ENCODE assay signal across 1 cellular context in the genomic region with DNA sequence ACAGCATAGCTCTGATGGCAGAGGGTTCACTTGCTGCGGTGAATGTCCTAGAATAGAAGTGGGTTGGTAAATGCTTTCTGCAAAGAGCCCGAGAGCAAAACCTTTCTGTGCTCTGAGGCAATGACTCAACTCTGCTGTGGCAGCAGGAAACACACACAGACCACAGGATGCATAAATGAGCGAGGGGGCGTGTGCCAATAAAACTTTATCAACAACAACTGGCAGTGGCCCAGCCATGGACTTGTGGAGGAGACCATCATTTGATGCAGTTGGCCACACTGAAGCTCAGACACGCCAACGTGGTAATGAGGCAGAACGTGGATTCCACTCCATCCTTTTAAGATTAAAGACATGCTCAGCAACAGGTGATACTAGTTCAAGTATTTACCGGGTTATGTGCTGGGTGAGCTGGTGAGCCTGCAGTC.
TF ChIP-seq lines count a peak whose summit lies in the region.

No MANE protein-coding gene starts in this region.

TF ChIP-seq in GM12878, 131 proteins besides CTCF, POLR2A, EP300 and RAD21 (continued from another document and continues in another):
- TF ChIP-seq, protein P1, sequence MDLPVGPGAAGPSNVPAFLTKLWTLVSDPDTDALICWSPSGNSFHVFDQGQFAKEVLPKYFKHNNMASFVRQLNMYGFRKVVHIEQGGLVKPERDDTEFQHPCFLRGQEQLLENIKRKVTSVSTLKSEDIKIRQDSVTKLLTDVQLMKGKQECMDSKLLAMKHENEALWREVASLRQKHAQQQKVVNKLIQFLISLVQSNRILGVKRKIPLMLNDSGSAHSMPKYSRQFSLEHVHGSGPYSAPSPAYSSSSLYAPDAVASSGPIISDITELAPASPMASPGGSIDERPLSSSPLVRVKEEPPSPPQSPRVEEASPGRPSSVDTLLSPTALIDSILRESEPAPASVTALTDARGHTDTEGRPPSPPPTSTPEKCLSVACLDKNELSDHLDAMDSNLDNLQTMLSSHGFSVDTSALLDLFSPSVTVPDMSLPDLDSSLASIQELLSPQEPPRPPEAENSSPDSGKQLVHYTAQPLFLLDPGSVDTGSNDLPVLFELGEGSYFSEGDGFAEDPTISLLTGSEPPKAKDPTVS (IDR thresholded peaks at IDR 0.05; ENCODE audit: low read depth, low read length): no peak
- TF ChIP-seq ZBED1 (IDR thresholded peaks at IDR 0.05; ENCODE audit: borderline replicate concordance) (peak; percentile 90; the same call in 1 of the 2 replicates), HDAC6 (IDR thresholded peaks at IDR 0.05; ENCODE audit: unreplicated experiment) (no peak), NR2C2 (IDR thresholded peaks at IDR 0.05; ENCODE audit: borderline replicate concordance, control insufficient read depth, insufficient read length, low read depth) (no peak), SIN3A (IDR thresholded peaks at IDR 0.05; ENCODE audit: low read depth, low read length) (peak; percentile 62; the same call in 1 of the 2 replicates), IKZF2 (IDR thresholded peaks at IDR 0.05) (peak; percentile 93 to 96), GABPA (IDR thresholded peaks at IDR 0.05; ENCODE audit: low read depth) (peak; percentile 61; the same call in 1 of the 2 replicates), KAT2A (conservative IDR thresholded peaks at IDR 0.05; ENCODE audit: control insufficient read depth, low read depth, low read length) (no peak), CHD4 (IDR thresholded peaks at IDR 0.05) (no peak), SUZ12 (IDR thresholded peaks at IDR 0.05; ENCODE audit: unreplicated experiment) (no peak), NR2C1 (IDR thresholded peaks at IDR 0.05) (0 out of 2 replicates have a peak, but pooled peaks have one; percentile 52), PAX5 (IDR thresholded peaks at IDR 0.05; ENCODE audit: borderline replicate concordance, low read depth, low read length) (peak; percentile 94), SREBF1 (IDR thresholded peaks at IDR 0.05; ENCODE audit: low read length) (no peak), MEF2B (IDR thresholded peaks at IDR 0.05; ENCODE audit: partially characterized antibody, poor library complexity, severe bottlenecking) (peak; percentile 96), CBFB (IDR thresholded peaks at IDR 0.05; ENCODE audit: low read depth) (peak; percentile 98), TCF12 (IDR thresholded peaks at IDR 0.05; ENCODE audit: low read depth, low read length) (peak; percentile 94), SMC3 (IDR thresholded peaks at IDR 0.05; ENCODE audit: borderline replicate concordance, low read length) (peak; percentile 31; the same call in 1 of the 2 replicates), POLR2AphosphoS5 (IDR thresholded peaks at IDR 0.05; ENCODE audit: low read length) (peak; percentile 88), BRCA1 (IDR thresholded peaks at IDR 0.05; ENCODE audit: low read depth, low read length) (no peak), CREM (IDR thresholded peaks at IDR 0.05; ENCODE audit: low read depth) (peak; percentile 93), STAT1 (conservative IDR thresholded peaks at IDR 0.05) (peak; percentile 15; the same call in 1 of the 2 replicates), NR2F1 (conservative IDR thresholded peaks at IDR 0.05) (peak; percentile 85), RFX5 (IDR thresholded peaks at IDR 0.05; ENCODE audit: low read depth, low read length) (peak; percentile 70; the same call in 1 of the 2 replicates), EGR1 (IDR thresholded peaks at IDR 0.05; ENCODE audit: borderline replicate concordance in 1 of 2, low read depth in 2 of 2, low read length in 2 of 2) (peak; percentile 51 to 99), RAD51 (IDR thresholded peaks at IDR 0.05) (peak; percentile 57; the same call in 1 of the 2 replicates), SUPT20H (IDR thresholded peaks at IDR 0.05; ENCODE audit: borderline replicate concordance, control insufficient read depth, low read depth, low read length) (no peak), DPF2 (IDR thresholded peaks at IDR 0.05) (peak; percentile 92), SPI1 (IDR thresholded peaks at IDR 0.05; ENCODE audit: borderline replicate concordance, insufficient read depth, low read depth, low read length) (no peak), STAT3 (IDR thresholded peaks at IDR 0.05; ENCODE audit: low read depth, low read length) (peak; percentile 80; the same call in 1 of the 2 replicates), BHLHE40 (IDR thresholded peaks at IDR 0.05; ENCODE audit: borderline replicate concordance in 1 of 2, low read depth in 2 of 2, low read length in 1 of 2) (peak; percentile 86 to 87), CHD1 (IDR thresholded peaks at IDR 0.05; ENCODE audit: low read depth, low read length) (no peak), SMAD5 (IDR thresholded peaks at IDR 0.05; ENCODE audit: low read depth) (no peak), ZZZ3 (IDR thresholded peaks at IDR 0.05; ENCODE audit: control insufficient read depth, insufficient read length, low read depth) (no peak), PML (IDR thresholded peaks at IDR 0.05; ENCODE audit: low read length) (peak; percentile 91), RB1 (IDR thresholded peaks at IDR 0.05; ENCODE audit: borderline replicate concordance) (peak; percentile 37; the same call in 1 of the 2 replicates)
- TF ChIP-seq, protein P2, sequence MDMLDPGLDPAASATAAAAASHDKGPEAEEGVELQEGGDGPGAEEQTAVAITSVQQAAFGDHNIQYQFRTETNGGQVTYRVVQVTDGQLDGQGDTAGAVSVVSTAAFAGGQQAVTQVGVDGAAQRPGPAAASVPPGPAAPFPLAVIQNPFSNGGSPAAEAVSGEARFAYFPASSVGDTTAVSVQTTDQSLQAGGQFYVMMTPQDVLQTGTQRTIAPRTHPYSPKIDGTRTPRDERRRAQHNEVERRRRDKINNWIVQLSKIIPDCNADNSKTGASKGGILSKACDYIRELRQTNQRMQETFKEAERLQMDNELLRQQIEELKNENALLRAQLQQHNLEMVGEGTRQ (IDR thresholded peaks at IDR 0.05; ENCODE audit: borderline replicate concordance, low read depth, low read length): no peak; the same call in 1 of the 2 replicates
- TF ChIP-seq, protein P3, sequence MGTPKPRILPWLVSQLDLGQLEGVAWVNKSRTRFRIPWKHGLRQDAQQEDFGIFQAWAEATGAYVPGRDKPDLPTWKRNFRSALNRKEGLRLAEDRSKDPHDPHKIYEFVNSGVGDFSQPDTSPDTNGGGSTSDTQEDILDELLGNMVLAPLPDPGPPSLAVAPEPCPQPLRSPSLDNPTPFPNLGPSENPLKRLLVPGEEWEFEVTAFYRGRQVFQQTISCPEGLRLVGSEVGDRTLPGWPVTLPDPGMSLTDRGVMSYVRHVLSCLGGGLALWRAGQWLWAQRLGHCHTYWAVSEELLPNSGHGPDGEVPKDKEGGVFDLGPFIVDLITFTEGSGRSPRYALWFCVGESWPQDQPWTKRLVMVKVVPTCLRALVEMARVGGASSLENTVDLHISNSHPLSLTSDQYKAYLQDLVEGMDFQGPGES (IDR thresholded peaks at IDR 0.05): no peak
- TF ChIP-seq, protein P4, sequence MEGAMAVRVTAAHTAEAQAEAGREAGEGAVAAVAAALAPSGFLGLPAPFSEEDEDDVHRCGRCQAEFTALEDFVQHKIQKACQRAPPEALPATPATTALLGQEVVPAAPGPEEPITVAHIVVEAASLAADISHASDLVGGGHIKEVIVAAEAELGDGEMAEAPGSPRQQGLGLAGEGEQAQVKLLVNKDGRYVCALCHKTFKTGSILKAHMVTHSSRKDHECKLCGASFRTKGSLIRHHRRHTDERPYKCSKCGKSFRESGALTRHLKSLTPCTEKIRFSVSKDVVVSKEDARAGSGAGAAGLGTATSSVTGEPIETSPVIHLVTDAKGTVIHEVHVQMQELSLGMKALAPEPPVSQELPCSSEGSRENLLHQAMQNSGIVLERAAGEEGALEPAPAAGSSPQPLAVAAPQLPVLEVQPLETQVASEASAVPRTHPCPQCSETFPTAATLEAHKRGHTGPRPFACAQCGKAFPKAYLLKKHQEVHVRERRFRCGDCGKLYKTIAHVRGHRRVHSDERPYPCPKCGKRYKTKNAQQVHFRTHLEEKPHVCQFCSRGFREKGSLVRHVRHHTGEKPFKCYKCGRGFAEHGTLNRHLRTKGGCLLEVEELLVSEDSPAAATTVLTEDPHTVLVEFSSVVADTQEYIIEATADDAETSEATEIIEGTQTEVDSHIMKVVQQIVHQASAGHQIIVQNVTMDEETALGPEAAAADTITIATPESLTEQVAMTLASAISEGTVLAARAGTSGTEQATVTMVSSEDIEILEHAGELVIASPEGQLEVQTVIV (IDR thresholded peaks at IDR 0.05; ENCODE audit: borderline replicate concordance, partially characterized antibody): no peak
- TF ChIP-seq, protein P5, sequence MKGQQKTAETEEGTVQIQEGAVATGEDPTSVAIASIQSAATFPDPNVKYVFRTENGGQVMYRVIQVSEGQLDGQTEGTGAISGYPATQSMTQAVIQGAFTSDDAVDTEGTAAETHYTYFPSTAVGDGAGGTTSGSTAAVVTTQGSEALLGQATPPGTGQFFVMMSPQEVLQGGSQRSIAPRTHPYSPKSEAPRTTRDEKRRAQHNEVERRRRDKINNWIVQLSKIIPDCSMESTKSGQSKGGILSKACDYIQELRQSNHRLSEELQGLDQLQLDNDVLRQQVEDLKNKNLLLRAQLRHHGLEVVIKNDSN (IDR thresholded peaks at IDR 0.05; ENCODE audit: borderline replicate concordance, extremely low read length, insufficient read depth, low read depth, low read length): no peak
- TF ChIP-seq, protein P6, sequence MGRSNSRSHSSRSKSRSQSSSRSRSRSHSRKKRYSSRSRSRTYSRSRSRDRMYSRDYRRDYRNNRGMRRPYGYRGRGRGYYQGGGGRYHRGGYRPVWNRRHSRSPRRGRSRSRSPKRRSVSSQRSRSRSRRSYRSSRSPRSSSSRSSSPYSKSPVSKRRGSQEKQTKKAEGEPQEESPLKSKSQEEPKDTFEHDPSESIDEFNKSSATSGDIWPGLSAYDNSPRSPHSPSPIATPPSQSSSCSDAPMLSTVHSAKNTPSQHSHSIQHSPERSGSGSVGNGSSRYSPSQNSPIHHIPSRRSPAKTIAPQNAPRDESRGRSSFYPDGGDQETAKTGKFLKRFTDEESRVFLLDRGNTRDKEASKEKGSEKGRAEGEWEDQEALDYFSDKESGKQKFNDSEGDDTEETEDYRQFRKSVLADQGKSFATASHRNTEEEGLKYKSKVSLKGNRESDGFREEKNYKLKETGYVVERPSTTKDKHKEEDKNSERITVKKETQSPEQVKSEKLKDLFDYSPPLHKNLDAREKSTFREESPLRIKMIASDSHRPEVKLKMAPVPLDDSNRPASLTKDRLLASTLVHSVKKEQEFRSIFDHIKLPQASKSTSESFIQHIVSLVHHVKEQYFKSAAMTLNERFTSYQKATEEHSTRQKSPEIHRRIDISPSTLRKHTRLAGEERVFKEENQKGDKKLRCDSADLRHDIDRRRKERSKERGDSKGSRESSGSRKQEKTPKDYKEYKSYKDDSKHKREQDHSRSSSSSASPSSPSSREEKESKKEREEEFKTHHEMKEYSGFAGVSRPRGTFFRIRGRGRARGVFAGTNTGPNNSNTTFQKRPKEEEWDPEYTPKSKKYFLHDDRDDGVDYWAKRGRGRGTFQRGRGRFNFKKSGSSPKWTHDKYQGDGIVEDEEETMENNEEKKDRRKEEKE (IDR thresholded peaks at IDR 0.05): no peak
- TF ChIP-seq, protein P7, sequence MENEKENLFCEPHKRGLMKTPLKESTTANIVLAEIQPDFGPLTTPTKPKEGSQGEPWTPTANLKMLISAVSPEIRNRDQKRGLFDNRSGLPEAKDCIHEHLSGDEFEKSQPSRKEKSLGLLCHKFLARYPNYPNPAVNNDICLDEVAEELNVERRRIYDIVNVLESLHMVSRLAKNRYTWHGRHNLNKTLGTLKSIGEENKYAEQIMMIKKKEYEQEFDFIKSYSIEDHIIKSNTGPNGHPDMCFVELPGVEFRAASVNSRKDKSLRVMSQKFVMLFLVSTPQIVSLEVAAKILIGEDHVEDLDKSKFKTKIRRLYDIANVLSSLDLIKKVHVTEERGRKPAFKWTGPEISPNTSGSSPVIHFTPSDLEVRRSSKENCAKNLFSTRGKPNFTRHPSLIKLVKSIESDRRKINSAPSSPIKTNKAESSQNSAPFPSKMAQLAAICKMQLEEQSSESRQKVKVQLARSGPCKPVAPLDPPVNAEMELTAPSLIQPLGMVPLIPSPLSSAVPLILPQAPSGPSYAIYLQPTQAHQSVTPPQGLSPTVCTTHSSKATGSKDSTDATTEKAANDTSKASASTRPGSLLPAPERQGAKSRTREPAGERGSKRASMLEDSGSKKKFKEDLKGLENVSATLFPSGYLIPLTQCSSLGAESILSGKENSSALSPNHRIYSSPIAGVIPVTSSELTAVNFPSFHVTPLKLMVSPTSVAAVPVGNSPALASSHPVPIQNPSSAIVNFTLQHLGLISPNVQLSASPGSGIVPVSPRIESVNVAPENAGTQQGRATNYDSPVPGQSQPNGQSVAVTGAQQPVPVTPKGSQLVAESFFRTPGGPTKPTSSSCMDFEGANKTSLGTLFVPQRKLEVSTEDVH (IDR thresholded peaks at IDR 0.05; ENCODE audit: low read depth, partially characterized antibody): no peak
- TF ChIP-seq, protein P8, sequence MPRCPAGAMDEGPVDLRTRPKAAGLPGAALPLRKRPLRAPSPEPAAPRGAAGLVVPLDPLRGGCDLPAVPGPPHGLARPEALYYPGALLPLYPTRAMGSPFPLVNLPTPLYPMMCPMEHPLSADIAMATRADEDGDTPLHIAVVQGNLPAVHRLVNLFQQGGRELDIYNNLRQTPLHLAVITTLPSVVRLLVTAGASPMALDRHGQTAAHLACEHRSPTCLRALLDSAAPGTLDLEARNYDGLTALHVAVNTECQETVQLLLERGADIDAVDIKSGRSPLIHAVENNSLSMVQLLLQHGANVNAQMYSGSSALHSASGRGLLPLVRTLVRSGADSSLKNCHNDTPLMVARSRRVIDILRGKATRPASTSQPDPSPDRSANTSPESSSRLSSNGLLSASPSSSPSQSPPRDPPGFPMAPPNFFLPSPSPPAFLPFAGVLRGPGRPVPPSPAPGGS (IDR thresholded peaks at IDR 0.05; ENCODE audit: borderline replicate concordance, insufficient read depth, low read depth, low read length, poor library complexity, severe bottlenecking): peak; percentile 86
- TF ChIP-seq, protein P9, sequence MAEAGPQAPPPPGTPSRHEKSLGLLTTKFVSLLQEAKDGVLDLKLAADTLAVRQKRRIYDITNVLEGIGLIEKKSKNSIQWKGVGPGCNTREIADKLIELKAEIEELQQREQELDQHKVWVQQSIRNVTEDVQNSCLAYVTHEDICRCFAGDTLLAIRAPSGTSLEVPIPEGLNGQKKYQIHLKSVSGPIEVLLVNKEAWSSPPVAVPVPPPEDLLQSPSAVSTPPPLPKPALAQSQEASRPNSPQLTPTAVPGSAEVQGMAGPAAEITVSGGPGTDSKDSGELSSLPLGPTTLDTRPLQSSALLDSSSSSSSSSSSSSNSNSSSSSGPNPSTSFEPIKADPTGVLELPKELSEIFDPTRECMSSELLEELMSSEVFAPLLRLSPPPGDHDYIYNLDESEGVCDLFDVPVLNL (IDR thresholded peaks at IDR 0.05; ENCODE audit: low read depth, low read length): no peak
